Comparison of ENCODE assay signal across 2 cellular contexts in the genomic region with DNA sequence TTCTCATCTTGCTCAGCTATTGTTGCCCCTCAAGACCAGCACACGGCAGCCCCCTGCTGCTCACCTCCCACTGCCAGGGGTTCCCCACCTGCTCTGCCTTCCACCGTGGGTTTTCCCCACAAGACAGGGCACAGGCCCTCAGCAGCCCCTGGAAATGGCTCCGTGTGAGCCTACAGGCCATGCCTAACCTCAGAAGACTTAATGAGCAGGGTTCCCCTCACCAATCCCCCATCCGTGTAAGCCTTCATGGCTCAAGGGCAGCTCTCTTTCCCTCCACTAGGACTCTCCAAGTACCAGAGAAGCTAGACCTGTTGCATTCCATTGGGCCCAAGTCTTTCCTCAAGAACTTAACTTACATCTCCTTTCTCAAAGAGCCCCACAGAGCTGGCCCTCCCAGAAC.
TF ChIP-seq lines count a peak whose summit lies in the region.

No MANE protein-coding gene starts in this region.

TF ChIP-seq in HepG2, 621 proteins besides CTCF, POLR2A, EP300 and RAD21:
- no peak for TF ChIP-seq NR2F6 (IDR thresholded peaks at IDR 0.05)
- no peak for TF ChIP-seq NR2F6 (CRISPR knock-in tag; IDR thresholded peaks at IDR 0.05)
- TF ChIP-seq ZNF75D (CRISPR knock-in tag; IDR thresholded peaks at IDR 0.05; ENCODE audit: borderline replicate concordance): no peak
- no peak for TF ChIP-seq ZNF558 (CRISPR knock-in tag; IDR thresholded peaks at IDR 0.05; ENCODE audit: borderline replicate concordance)
- TF ChIP-seq SMARCC2 (IDR thresholded peaks at IDR 0.05): no peak
- TF ChIP-seq XBP1 (CRISPR knock-in tag; IDR thresholded peaks at IDR 0.05): no peak
- no peak for TF ChIP-seq ZNF660 (CRISPR knock-in tag; IDR thresholded peaks at IDR 0.05; ENCODE audit: borderline replicate concordance, low read depth)
- TF ChIP-seq MAF1 (CRISPR knock-in tag; IDR thresholded peaks at IDR 0.05; ENCODE audit: borderline replicate concordance): no peak
- no peak for TF ChIP-seq ZNF589 (CRISPR knock-in tag; conservative IDR thresholded peaks at IDR 0.05)
- no peak for TF ChIP-seq JUNB (CRISPR knock-in tag; IDR thresholded peaks at IDR 0.05; ENCODE audit: borderline replicate concordance)
TF ChIP-seq in HepG2: peak in this region for 0.

TF ChIP-seq in K562, 482 proteins besides CTCF, POLR2A, EP300 and RAD21:
- TF ChIP-seq FOSL1 (tag; conservative IDR thresholded peaks at IDR 0.05) (no peak), ZNF551 (CRISPR knock-in tag; IDR thresholded peaks at IDR 0.05) (no peak), ZNF507 (tag; conservative IDR thresholded peaks at IDR 0.05) (no peak), ZNF445 (CRISPR knock-in tag; IDR thresholded peaks at IDR 0.05; ENCODE audit: low read depth) (no peak), TBL1XR1 (IDR thresholded peaks at IDR 0.05; ENCODE audit: low read length in 2 of 2) (no peak), ZNF311 (CRISPR knock-in tag; IDR thresholded peaks at IDR 0.05) (no peak), ZBTB26 (CRISPR knock-in tag; IDR thresholded peaks at IDR 0.05) (no peak), ZHX1 (conservative IDR thresholded peaks at IDR 0.05; ENCODE audit: low read length) (no peak), CEBPZ (IDR thresholded peaks at IDR 0.05; ENCODE audit: borderline replicate concordance, low read depth, low read length) (no peak), U2AF1 (optimal IDR thresholded peaks at IDR 0.05; ENCODE audit: low read depth, low read length) (no peak), SP1 (CRISPR knock-in tag; IDR thresholded peaks at IDR 0.05) (no peak), RFX7 (CRISPR knock-in tag; IDR thresholded peaks at IDR 0.05) (no peak), MTA2 (IDR thresholded peaks at IDR 0.05; ENCODE audit: low read depth) (no peak), HIVEP1 (CRISPR knock-in tag; IDR thresholded peaks at IDR 0.05) (no peak)
- TF ChIP-seq, protein P1, sequence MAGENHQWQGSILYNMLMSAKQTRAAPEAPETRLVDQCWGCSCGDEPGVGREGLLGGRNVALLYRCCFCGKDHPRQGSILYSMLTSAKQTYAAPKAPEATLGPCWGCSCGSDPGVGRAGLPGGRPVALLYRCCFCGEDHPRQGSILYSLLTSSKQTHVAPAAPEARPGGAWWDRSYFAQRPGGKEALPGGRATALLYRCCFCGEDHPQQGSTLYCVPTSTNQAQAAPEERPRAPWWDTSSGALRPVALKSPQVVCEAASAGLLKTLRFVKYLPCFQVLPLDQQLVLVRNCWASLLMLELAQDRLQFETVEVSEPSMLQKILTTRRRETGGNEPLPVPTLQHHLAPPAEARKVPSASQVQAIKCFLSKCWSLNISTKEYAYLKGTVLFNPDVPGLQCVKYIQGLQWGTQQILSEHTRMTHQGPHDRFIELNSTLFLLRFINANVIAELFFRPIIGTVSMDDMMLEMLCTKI (IDR thresholded peaks at IDR 0.05; ENCODE audit: partially characterized antibody): no peak
